Comparison of ENCODE assay signal across 6 cellular contexts in the genomic region with DNA sequence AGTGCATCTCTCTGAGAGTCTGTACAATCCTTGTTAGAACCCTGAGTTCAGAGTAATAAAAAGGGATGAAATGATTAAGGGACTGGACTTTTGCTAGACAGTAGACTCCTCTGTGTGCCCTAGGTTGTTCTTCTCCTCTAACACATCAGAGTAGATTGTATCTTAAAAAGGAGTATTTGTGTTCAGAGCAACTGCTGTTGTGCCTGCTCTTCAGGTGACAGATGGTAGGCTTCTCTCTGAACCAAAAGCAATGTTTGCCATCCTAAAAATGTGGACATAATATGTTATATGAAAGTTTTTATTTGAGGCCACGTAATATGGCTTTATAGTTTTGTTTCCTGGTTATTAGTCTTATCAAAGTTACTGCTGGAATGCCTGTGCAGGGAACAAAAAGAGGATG.
"Had no signal": no experiment of that assay in that cellular context is flagged by ENCODE, and none has a peak within 500 bp of the region (broad histone marks: within the 10 kb centered on the region; RNA-seq: fewer than 3 reads in every experiment).

No MANE protein-coding gene starts in this region.

- H3K4me3 Mint-ChIP-seq: IgD-negative memory B cell had no signal

- H3K27ac Mint-ChIP-seq: IgD-negative memory B cell had no signal

- ATAC-seq: HepG2, K562 had no signal

- DNase-seq: KBM-7, KG1 had no signal

- H3K27me3 Mint-ChIP-seq: IgD-negative memory B cell had no signal

- H3K27ac ChIP-seq: HL-60 had no signal

- H3K36me3 Mint-ChIP-seq: IgD-negative memory B cell had no signal

- H3K4me3 ChIP-seq: K562 had no signal

- H3K4me1 Mint-ChIP-seq: IgD-negative memory B cell had no signal
